Comparison of ENCODE assay signal across 36 cellular contexts in genomic region chr17:79705674-79706073, GRCh38. TPM values are rescaled to one million over a fixed set of nuclear protein-coding genes. Genes with fewer than 3 reads are reported as not detected.
"Had no signal": no experiment of that assay in that cellular context is flagged by ENCODE, and none has a peak within 500 bp of the region (broad histone marks: within the 10 kb centered on the region; RNA-seq: fewer than 3 reads in every experiment).

No MANE protein-coding gene starts in this region.

- H3K4me3 ChIP-seq: ascending aorta, cardiac muscle cell had no signal

- H3K27me3 ChIP-seq: cardiac muscle cell had no signal

- H3K36me3 ChIP-seq: ascending aorta, cardiac muscle cell had no signal

- H3K27ac ChIP-seq: ascending aorta, cardiac muscle cell, VCaP had no signal

- DNase-seq: activated CD4-positive, alpha-beta memory T cell treated with anti-CD3 and anti-CD28 coated beads, Interleukin-2, amount 10 ng/mL, durations not matched to agents 7 days and 5 days; activated CD4-positive, alpha-beta T cell treated with anti-CD3 and anti-CD28 coated beads for 1 hour; activated CD4-positive, alpha-beta T cell treated with anti-CD3 and anti-CD28 coated beads for 36 hours; activated CD4-positive, alpha-beta T cell treated with anti-CD3 and anti-CD28 coated beads for 48 hours; activated CD4-positive, alpha-beta T cell treated with anti-CD3 and anti-CD28 coated beads, Interleukin-2, amount 10 ng/mL, durations not matched to agents 7 days and 5 days; activated CD4-positive, alpha-beta T cell treated with anti-CD3 and anti-CD28 coated beads, Interleukin-2, amount 50 U/mL, for 48 hours; activated CD4-positive, CD25-positive, alpha-beta regulatory T cell; activated CD8-positive, alpha-beta memory T cell treated with anti-CD3 and anti-CD28 coated beads for 24 hours; activated CD8-positive, alpha-beta memory T cell treated with anti-CD3 and anti-CD28 coated beads, Interleukin-2, amount 10 ng/mL, durations not matched to agents 7 days and 5 days; activated CD8-positive, alpha-beta memory T cell treated with anti-CD3 and anti-CD28 coated beads, Interleukin-2, amount 50 U/mL, for 48 hours; activated CD8-positive, alpha-beta T cell treated with anti-CD3 and anti-CD28 coated beads, Interleukin-2, amount 10 ng/mL, durations not matched to agents 7 days and 5 days; activated effector memory CD4-positive, alpha-beta T cell treated with Interleukin-2 at 50 U/mL for 16 hours; activated gamma-delta T cell; activated naive CD4-positive, alpha-beta T cell treated with anti-CD3 and anti-CD28 coated beads, Interleukin-2, amount 10 ng/mL, durations not matched to agents 7 days and 5 days; activated naive CD4-positive, alpha-beta T cell treated with Interleukin-2 at 50 U/mL for 16 hours; activated naive CD8-positive, alpha-beta T cell treated with anti-CD3 and anti-CD28 coated beads, Interleukin-2, amount 10 ng/mL, durations not matched to agents 7 days and 5 days; activated naive CD8-positive, alpha-beta T cell treated with anti-CD3 and anti-CD28 coated beads, Interleukin-2, amount 50 U/mL, for 24 hours; activated T-cell treated with anti-CD3 and anti-CD28 coated beads, Interleukin-2, amount 50 U/mL, for 24 hours; activated T-cell treated with anti-CD3 and anti-CD28 coated beads, Interleukin-2, amount 50 U/mL, for 48 hours; amygdala; anterior cingulate cortex; caudate nucleus; cerebellar nuclear complex; T-helper 1 cell; T-helper 2 cell; T-helper 9 cell had no signal

- H3K4me1 ChIP-seq: ascending aorta had no signal

- ATAC-seq: activated CD4-positive, alpha-beta T cell treated with anti-CD3 and anti-CD28 coated beads for 36 hours; activated CD4-positive, CD25-positive, alpha-beta regulatory T cell treated with anti-CD3 and anti-CD28 coated beads, Interleukin-2, amount 50 U/mL, for 24 hours; activated CD8-positive, alpha-beta memory T cell treated with anti-CD3 and anti-CD28 coated beads, Interleukin-2, amount 10 ng/mL, durations not matched to agents 7 days and 5 days; activated CD8-positive, alpha-beta T cell treated with anti-CD3 and anti-CD28 coated beads, Interleukin-2, amount 10 ng/mL, durations not matched to agents 7 days and 5 days; activated naive CD8-positive, alpha-beta T cell treated with anti-CD3 and anti-CD28 coated beads, Interleukin-2, amount 50 U/mL, for 24 hours; WTC11 had no signal

- H3K9me3 ChIP-seq: ascending aorta had no signal

- FAIRE-seq: bronchial epithelial cell, TTC549 had no signal

RNA-seq across cellular contexts. Expression of gene ENPP7, which starts 25.1 kb away (rescaled TPM):
- total RNA-seq: activated CD4-positive, alpha-beta T cell treated with anti-CD3 and anti-CD28 coated beads for 36 hours; activated CD4-positive, alpha-beta T cell treated with anti-CD3 and anti-CD28 coated beads, Interleukin-2, amount 10 ng/mL, durations not matched to agents 7 days and 5 days; activated T-helper 2 cell treated with anti-CD3 and anti-CD28 coated beads, Interferon-gamma antibody, Interleukin-2, Interleukin-4, amounts not matched to agents 10 μg/mL and 5 μg/mL and 100 μg/mL, durations not matched to agents 14 hours and 24 hours and 36 hours; bronchial epithelial cell; cardiac muscle cell; chondrocyte; WTC11 had no signal
- polyA plus RNA-seq: adipose tissue, cardiac muscle cell had no signal
